8 cellular contexts compared by ENCODE assay signal in genomic region chr11:63670738-63671321, GRCh38. TPM values are rescaled to one million over a fixed set of nuclear protein-coding genes. Genes with fewer than 3 reads are reported as not detected.
DNase-seq lines count a peak whose midpoint lies in the region; TF ChIP-seq lines count a peak whose summit lies in the region.

No MANE protein-coding gene starts in this region.

- no peak for TF ChIP-seq EP300 in stomach (IDR thresholded peaks at IDR 0.05)

- H3K4ac ChIP-seq in mesendoderm (ENCODE audit: low read depth, low read length) = peak overlapping the region; percentile 93

- peak overlapping the region; percentile 48 for H3K9ac ChIP-seq in endocrine pancreas (ENCODE audit: control insufficient read depth, insufficient read depth, low read length)
- H3K9ac ChIP-seq in mesendoderm (ENCODE audit: low read length) = peak overlapping the region; percentile 79

- intact Hi-C loops in activated CD4-positive, alpha-beta memory T cell treated with anti-CD3 and anti-CD28 coated beads for 36 hours (cut with micrococcal nuclease) = loop anchor here (1.0 to 5.0 kb wide), 2 partner anchors 10 to 141 kb away; partner anchors contain the start of genes RTN3 and SPINDOC
- intact Hi-C loops in stomach (cut with DNase I; ENCODE audit: low total_unique reads) = no loop called here

- H3K56ac ChIP-seq in mesendoderm (ENCODE audit: low read length) = peak overlapping the region; percentile 91

- TF ChIP-seq POLR2A in NB4 (IDR thresholded peaks at IDR 0.05; ENCODE audit: extremely low read depth, insufficient read length) (peak; percentile 21), stomach (IDR thresholded peaks at IDR 0.05) (no peak)

- POLR2A ChIA-PET in HEK293T (lab: Yijun Ruan, JAX) = interaction anchor here (1.1 to 2.0 kb wide), 2 partner anchors 8 to 11 kb away, joined by 3 to 21 read pairs; partner anchors contain the start of gene RTN3
- POLR2A ChIA-PET in activated CD4-positive, alpha-beta memory T cell treated with anti-CD3 and anti-CD28 coated beads for 36 hours (lab: Charles Lee) = interaction anchor here (0.6 to 4.0 kb wide), 4 partner anchors 9 to 163 kb away, joined by 3 to 32 read pairs (median 4); partner anchors contain the start of gene RTN3

- H3K18ac ChIP-seq in mesendoderm (ENCODE audit: low read length) = peak overlapping the region; percentile 98

- DNase-seq in NOMO-1 (lab: John Stamatoyannopoulos, UW; ENCODE audit: unreplicated experiment in 2 of 2) (peak; percentile 39 to 66), NOMO-1 treated with DMSO at 0.1 percent for 48 hours (lab: John Stamatoyannopoulos, UW; ENCODE audit: unreplicated experiment) (no peak), HEK293T (ENCODE audit: extremely low spot score) (peak; percentile 40), NB4 (ENCODE audit: low read depth) (peak; percentile 78), mesendoderm (peak; percentile 54), stomach (peak; percentile 72)
- DNase-seq in activated CD4-positive, alpha-beta memory T cell treated with anti-CD3 and anti-CD28 coated beads for 36 hours = peak; percentile 56

- peaks cover 2% of the 10 kb centered on the region for H3K79me1 ChIP-seq in mesendoderm (ENCODE audit: low read length)

- peaks cover 4% of the 10 kb centered on the region for H3K79me2 ChIP-seq in mesendoderm (ENCODE audit: control insufficient read depth, insufficient read depth, low read length)

- no peak overlapping the region for H2BK15ac ChIP-seq in mesendoderm (replicated peaks; ENCODE audit: low read depth)

- H2BK120ac ChIP-seq in mesendoderm (ENCODE audit: low read depth, low read length) = peak overlapping the region; percentile 55

- H4K5ac ChIP-seq in mesendoderm (ENCODE audit: low read length) = no peak overlapping the region

- H3K27me3 ChIP-seq in endocrine pancreas (ENCODE audit: control insufficient read depth, insufficient read depth, low read length) (no peaks in the 10 kb centered on the region), mesendoderm (ENCODE audit: insufficient read depth, low read length, poor library complexity) (no peaks in the 10 kb centered on the region), stomach (no peaks in the 10 kb centered on the region)

- H4K8ac ChIP-seq in mesendoderm (ENCODE audit: low read depth, low read length) = peak overlapping the region; percentile 43

- peak overlapping the region; percentile 90 for H3K27ac Mint-ChIP-seq in activated CD4-positive, alpha-beta memory T cell treated with anti-CD3 and anti-CD28 coated beads for 36 hours

- H3K36me3 ChIP-seq in endocrine pancreas (ENCODE audit: control insufficient read depth, insufficient read depth, low read length) (no peaks in the 10 kb centered on the region), mesendoderm (ENCODE audit: control insufficient read depth, insufficient read depth, low read length) (no peaks in the 10 kb centered on the region), stomach (peaks cover 0 to 5% (median 2%) of the 10 kb centered on the region in 4 donors)

- no peak overlapping the region for H2AK5ac ChIP-seq in mesendoderm (ENCODE audit: low read length)

- no peaks in the 10 kb centered on the region for H3K9me3 Mint-ChIP-seq in activated CD4-positive, alpha-beta memory T cell treated with anti-CD3 and anti-CD28 coated beads for 36 hours

- no peaks in the 10 kb centered on the region for H3K4me1 ChIP-seq in endocrine pancreas (ENCODE audit: control insufficient read depth, insufficient read depth, low read length)
- no peaks in the 10 kb centered on the region for H3K4me1 ChIP-seq in mesendoderm (ENCODE audit: control insufficient read depth, low read depth, low read length)
- H3K4me1 ChIP-seq in stomach = peaks cover 43 to 55% (median 50%) of the 10 kb centered on the region in 4 donors

- peaks cover 2% of the 10 kb centered on the region for H3K36me3 Mint-ChIP-seq in activated CD4-positive, alpha-beta memory T cell treated with anti-CD3 and anti-CD28 coated beads for 36 hours

- H3K4me3 ChIP-seq in NB4 (ENCODE audit: low read depth, low read length) = peak overlapping the region; percentile 92
- peak overlapping the region; percentile 79 for H3K4me3 ChIP-seq in endocrine pancreas (ENCODE audit: control insufficient read depth, insufficient read depth, low read length)
- peak overlapping the region; percentile 41 for H3K4me3 ChIP-seq in mesendoderm (ENCODE audit: low read length)
- peak overlapping the region; percentile 70 to 92 (median 83) for H3K4me3 ChIP-seq in stomach

- H2BK5ac ChIP-seq in mesendoderm (ENCODE audit: low read length) = no peak overlapping the region

- H3K4me2 ChIP-seq in mesendoderm (ENCODE audit: low read length) = peak overlapping the region; percentile 72

- CTCF ChIA-PET in HEK293T (lab: Yijun Ruan, JAX) = interaction anchor here (0.6 kb wide), 1 partner anchor 165 kb away, joined by 3 read pairs; no protein-coding TSS in a partner anchor
- CTCF ChIA-PET in activated CD4-positive, alpha-beta memory T cell treated with anti-CD3 and anti-CD28 coated beads for 36 hours (lab: Charles Lee) = interaction anchor here (0.7 to 3.7 kb wide), 7 partner anchors 11 to 97 kb away, joined by 3 to 19 read pairs (median 4); partner anchors contain the start of gene RTN3

- no peaks in the 10 kb centered on the region for H3K27me3 Mint-ChIP-seq in activated CD4-positive, alpha-beta memory T cell treated with anti-CD3 and anti-CD28 coated beads for 36 hours

- H3K27ac ChIP-seq in mesendoderm (ENCODE audit: low read depth, low read length) (peak overlapping the region; percentile 3), stomach (peak overlapping the region; percentile 96 to 100 (median 99))

- H3K4me3 Mint-ChIP-seq in activated CD4-positive, alpha-beta memory T cell treated with anti-CD3 and anti-CD28 coated beads for 36 hours = peak overlapping the region; percentile 85

- H3K23ac ChIP-seq in mesendoderm (ENCODE audit: low read length) = no peak overlapping the region

- H3K9me3 ChIP-seq in endocrine pancreas (ENCODE audit: control insufficient read depth, low read length) (no peaks in the 10 kb centered on the region), stomach (no peaks in the 10 kb centered on the region)

- TF ChIP-seq CTCF in NB4 (IDR thresholded peaks at IDR 0.05; ENCODE audit: low read depth, low read length) (peak; percentile 35), stomach (IDR thresholded peaks at IDR 0.05) (peak in 3 of 7 experiments; percentile 11 to 35 (median 26))

- no CpG with 5 or more reads among the region's 54 CpGs for whole genome bisulfite sequencing in mesendoderm (ENCODE audit: extremely low coverage, insufficient coverage, low lambda C conversion rate)
- 0 to 1% (median 0%) methylated on average over 5 to 54 of the region's 54 CpGs for WGBS in stomach, 5 donors

- peaks cover 48% of the 10 kb centered on the region for H3K4me1 Mint-ChIP-seq in activated CD4-positive, alpha-beta memory T cell treated with anti-CD3 and anti-CD28 coated beads for 36 hours (ENCODE audit: low read depth)

TF ChIP-seq in HEK293T, 16 proteins besides CTCF, POLR2A, EP300 and RAD21:
- no peak for TF ChIP-seq ZNF384 (IDR thresholded peaks at IDR 0.05)
- TF ChIP-seq FOXA1 (IDR thresholded peaks at IDR 0.05) = no peak

RNA-seq across cellular contexts. Expression of gene ATL3, which starts 0.3 kb away (rescaled TPM):
- 10 to 100 TPM; 31.3 to 34.6 TPM for total RNA-seq in activated CD4-positive, alpha-beta memory T cell treated with anti-CD3 and anti-CD28 coated beads for 36 hours
- 10.2 TPM for polyA plus RNA-seq in mesendoderm (2013, experiment 1 of 2)
- 9.7 TPM for polyA plus RNA-seq in mesendoderm (2013, experiment 2 of 2)
- total RNA-seq in stomach = 10 to 100 TPM; 10.1 to 99.3 (median 53.5) TPM
- 10 to 100 TPM in 1 of 3 donors, 1 to 10 TPM in 2; 5.7 to 17.7 (median 8.0) TPM for polyA plus RNA-seq in stomach

RNA-seq across cellular contexts. Expression of gene RTN3, which starts 10.5 kb away (rescaled TPM):
- total RNA-seq in activated CD4-positive, alpha-beta memory T cell treated with anti-CD3 and anti-CD28 coated beads for 36 hours = 10 to 100 TPM; 54.4 to 58.4 TPM
- polyA plus RNA-seq in mesendoderm (2013, experiment 1 of 2) = 117 TPM
- polyA plus RNA-seq in mesendoderm (2013, experiment 2 of 2) = 119 TPM
- total RNA-seq in stomach = 10 to 100 TPM; 22.2 to 83.8 (median 28.6) TPM
- 10 to 100 TPM; 26.6 to 61.0 (median 32.0) TPM for polyA plus RNA-seq in stomach

RNA-seq across cellular contexts. Expression of gene PLAAT3, which starts 56.6 kb away (rescaled TPM):
- total RNA-seq in activated CD4-positive, alpha-beta memory T cell treated with anti-CD3 and anti-CD28 coated beads for 36 hours = 10 to 100 TPM; 10.3 to 10.4 TPM
- polyA plus RNA-seq in mesendoderm (2013, experiment 1 of 2) = 38.8 TPM
- 37.6 TPM for polyA plus RNA-seq in mesendoderm (2013, experiment 2 of 2)
- total RNA-seq in stomach = 10 to 100 TPM in 3 of 5 donors, not detected in 2; 10.6 to 25.9 (median 21.0) TPM
- polyA plus RNA-seq in stomach = 10 to 100 TPM; 51.2 to 75.0 (median 52.5) TPM

Comparison
In these comparisons a context has a peak if more than half of its experiments do, and no peak if none do; other contexts are left out.
1. H3K4me3 ChIP-seq: peak in every context shown above with its lines; median percentile 92 in NB4; 83 in stomach; 79 in endocrine pancreas; 41 in mesendoderm.